Comparison of ENCODE assay signal across 20 cellular contexts in the genomic region with DNA sequence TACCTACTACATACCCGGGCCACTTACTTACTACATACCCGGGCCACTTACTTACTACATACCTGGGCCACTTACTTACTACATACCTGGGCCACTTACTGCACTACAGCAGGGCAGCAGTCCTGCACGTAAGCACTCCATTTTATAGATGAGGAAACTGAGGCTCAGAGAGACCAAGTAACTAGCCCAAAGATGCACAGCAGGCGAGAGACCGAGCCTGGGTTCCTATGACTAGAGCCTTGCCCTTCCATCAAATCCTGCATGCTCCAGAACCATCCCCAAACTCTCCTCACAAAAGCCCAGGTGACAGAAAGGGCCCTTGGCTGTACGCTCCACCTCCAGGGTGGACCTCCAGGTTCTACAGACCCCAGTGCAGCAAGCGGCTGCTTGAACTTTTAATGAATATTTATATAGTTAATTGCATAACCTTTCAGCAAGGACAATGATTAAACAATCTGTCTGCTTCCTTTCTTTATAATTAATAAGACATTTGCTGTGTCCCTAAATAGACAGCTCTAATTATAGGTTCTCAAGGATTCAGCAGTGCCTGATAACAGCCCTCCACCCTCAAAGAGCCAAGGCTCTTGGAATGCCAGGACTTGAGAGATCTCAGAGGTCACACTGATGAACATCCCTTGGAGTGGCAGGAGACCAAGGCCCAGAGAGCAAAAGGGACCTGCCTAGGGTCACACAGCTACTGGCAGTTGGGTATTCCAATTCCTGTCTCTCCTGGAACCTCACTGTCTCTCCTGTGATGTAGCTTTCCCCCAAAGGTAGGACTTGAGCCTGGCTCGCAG.
"Had no signal": no experiment of that assay in that cellular context is flagged by ENCODE, and none has a peak within 500 bp of the region (broad histone marks: within the 10 kb centered on the region; RNA-seq: fewer than 3 reads in every experiment).

No MANE protein-coding gene starts in this region.

- H3K9me3 ChIP-seq: heart right ventricle, pancreas, tibial artery, upper lobe of left lung, uterus had no signal

- ATAC-seq: esophagus mucosa; naive thymus-derived CD4-positive, alpha-beta T cell; pancreas; right cardiac atrium; stimulated activated effector memory CD8-positive, alpha-beta T cell treated with anti-CD3 and anti-CD28 coated beads, Interleukin-12 subunit alpha, Interleukin-12 subunit beta, amount 100 ng/mL, for 72 hours; stimulated activated naive CD8-positive, alpha-beta T cell treated with anti-CD3 and anti-CD28 coated beads, Interleukin-15, Interleukin-2, amounts not matched to agents 100 U/mL and 50 U/mL, for 24 hours had no signal

- H3K27me3 Mint-ChIP-seq: naive thymus-derived CD4-positive, alpha-beta T cell had no signal

- H3K27ac Mint-ChIP-seq: naive thymus-derived CD4-positive, alpha-beta T cell; progenitor cell of endocrine pancreas; stimulated activated effector memory CD8-positive, alpha-beta T cell treated with anti-CD3 and anti-CD28 coated beads, Interleukin-12 subunit alpha, Interleukin-12 subunit beta, amount 100 ng/mL, for 72 hours had no signal

- DNase-seq: effector memory CD4-positive, alpha-beta T cell; heart right ventricle; hypothalamus; kidney glomerular epithelial cell; mesendoderm; naive thymus-derived CD4-positive, alpha-beta T cell; pancreas; right cardiac atrium; stimulated activated CD4-positive, alpha-beta T cell treated with anti-CD3 and anti-CD28 coated beads, Interleukin-4, amount 100 ng/mL, for 1 hour; stimulated activated CD8-positive, alpha-beta memory T cell treated with anti-CD3 and anti-CD28 coated beads, Interleukin-4, amount 100 ng/mL, for 48 hours; stimulated activated naive CD8-positive, alpha-beta T cell treated with anti-CD3 and anti-CD28 coated beads, Interleukin-15, Interleukin-2, amounts not matched to agents 100 U/mL and 50 U/mL, for 24 hours; tibial artery; upper lobe of left lung; uterus had no signal

- H3K4me1 ChIP-seq: pancreas, tibial artery, upper lobe of left lung, uterus had no signal

- H3K27me3 ChIP-seq: heart right ventricle, pancreas, tibial artery, upper lobe of left lung, uterus had no signal

- H3K27ac ChIP-seq: heart right ventricle, pancreas, tibial artery, upper lobe of left lung, uterus had no signal

- H3K4me3 Mint-ChIP-seq: naive thymus-derived CD4-positive, alpha-beta T cell; stimulated activated effector memory CD8-positive, alpha-beta T cell treated with anti-CD3 and anti-CD28 coated beads, Interleukin-12 subunit alpha, Interleukin-12 subunit beta, amount 100 ng/mL, for 72 hours had no signal

- FAIRE-seq: endometrium, frontal cortex, islet of Langerhans, pancreas had no signal

- H3K9me3 Mint-ChIP-seq: naive thymus-derived CD4-positive, alpha-beta T cell; stimulated activated effector memory CD8-positive, alpha-beta T cell treated with anti-CD3 and anti-CD28 coated beads, Interleukin-12 subunit alpha, Interleukin-12 subunit beta, amount 100 ng/mL, for 72 hours had no signal

- H3K4me3 ChIP-seq: heart right ventricle, pancreas, tibial artery, upper lobe of left lung, uterus had no signal

- H3K36me3 ChIP-seq: pancreas, tibial artery, upper lobe of left lung, uterus had no signal
